Comparison of ENCODE assay signal across 1 cellular context in the genomic region with DNA sequence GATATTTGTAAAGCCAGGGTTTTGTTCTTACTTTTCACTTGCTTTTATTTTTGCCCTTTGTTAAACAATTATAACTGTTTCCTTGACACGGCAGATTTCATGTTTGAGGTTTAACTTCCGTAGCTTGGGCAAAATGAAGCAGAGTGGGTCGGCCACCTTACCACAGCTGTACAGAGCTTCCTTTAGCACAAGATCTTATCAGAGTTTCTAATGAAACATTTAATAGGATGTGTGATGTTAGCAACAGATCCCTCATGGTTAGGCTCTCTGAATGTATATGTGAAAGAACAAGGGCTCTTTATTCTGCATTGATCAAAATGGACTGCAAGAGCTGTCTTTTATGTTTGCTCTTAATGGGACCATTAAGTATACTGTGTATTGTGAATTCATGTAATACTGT.
TF ChIP-seq lines count a peak whose summit lies in the region.

No MANE protein-coding gene starts in this region.

TF ChIP-seq in WTC11, 78 proteins besides CTCF, POLR2A, EP300 and RAD21 (continued from another document):
- TF ChIP-seq, protein P1, sequence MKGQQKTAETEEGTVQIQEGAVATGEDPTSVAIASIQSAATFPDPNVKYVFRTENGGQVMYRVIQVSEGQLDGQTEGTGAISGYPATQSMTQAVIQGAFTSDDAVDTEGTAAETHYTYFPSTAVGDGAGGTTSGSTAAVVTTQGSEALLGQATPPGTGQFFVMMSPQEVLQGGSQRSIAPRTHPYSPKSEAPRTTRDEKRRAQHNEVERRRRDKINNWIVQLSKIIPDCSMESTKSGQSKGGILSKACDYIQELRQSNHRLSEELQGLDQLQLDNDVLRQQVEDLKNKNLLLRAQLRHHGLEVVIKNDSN (CRISPR knock-in tag; IDR thresholded peaks at IDR 0.05): no peak
- no peak for TF ChIP-seq ZNF396 (CRISPR knock-in tag; IDR thresholded peaks at IDR 0.05; ENCODE audit: borderline replicate concordance)
- TF ChIP-seq MYBL2 (CRISPR knock-in tag; IDR thresholded peaks at IDR 0.05): no peak
- TF ChIP-seq, protein P2, sequence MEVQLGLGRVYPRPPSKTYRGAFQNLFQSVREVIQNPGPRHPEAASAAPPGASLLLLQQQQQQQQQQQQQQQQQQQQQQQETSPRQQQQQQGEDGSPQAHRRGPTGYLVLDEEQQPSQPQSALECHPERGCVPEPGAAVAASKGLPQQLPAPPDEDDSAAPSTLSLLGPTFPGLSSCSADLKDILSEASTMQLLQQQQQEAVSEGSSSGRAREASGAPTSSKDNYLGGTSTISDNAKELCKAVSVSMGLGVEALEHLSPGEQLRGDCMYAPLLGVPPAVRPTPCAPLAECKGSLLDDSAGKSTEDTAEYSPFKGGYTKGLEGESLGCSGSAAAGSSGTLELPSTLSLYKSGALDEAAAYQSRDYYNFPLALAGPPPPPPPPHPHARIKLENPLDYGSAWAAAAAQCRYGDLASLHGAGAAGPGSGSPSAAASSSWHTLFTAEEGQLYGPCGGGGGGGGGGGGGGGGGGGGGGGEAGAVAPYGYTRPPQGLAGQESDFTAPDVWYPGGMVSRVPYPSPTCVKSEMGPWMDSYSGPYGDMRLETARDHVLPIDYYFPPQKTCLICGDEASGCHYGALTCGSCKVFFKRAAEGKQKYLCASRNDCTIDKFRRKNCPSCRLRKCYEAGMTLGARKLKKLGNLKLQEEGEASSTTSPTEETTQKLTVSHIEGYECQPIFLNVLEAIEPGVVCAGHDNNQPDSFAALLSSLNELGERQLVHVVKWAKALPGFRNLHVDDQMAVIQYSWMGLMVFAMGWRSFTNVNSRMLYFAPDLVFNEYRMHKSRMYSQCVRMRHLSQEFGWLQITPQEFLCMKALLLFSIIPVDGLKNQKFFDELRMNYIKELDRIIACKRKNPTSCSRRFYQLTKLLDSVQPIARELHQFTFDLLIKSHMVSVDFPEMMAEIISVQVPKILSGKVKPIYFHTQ (CRISPR knock-in tag; IDR thresholded peaks at IDR 0.05): no peak
- TF ChIP-seq ZNF423 (CRISPR knock-in tag; IDR thresholded peaks at IDR 0.05): no peak
- TF ChIP-seq, protein P3, sequence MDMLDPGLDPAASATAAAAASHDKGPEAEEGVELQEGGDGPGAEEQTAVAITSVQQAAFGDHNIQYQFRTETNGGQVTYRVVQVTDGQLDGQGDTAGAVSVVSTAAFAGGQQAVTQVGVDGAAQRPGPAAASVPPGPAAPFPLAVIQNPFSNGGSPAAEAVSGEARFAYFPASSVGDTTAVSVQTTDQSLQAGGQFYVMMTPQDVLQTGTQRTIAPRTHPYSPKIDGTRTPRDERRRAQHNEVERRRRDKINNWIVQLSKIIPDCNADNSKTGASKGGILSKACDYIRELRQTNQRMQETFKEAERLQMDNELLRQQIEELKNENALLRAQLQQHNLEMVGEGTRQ (CRISPR knock-in tag; IDR thresholded peaks at IDR 0.05): no peak
- no peak for TF ChIP-seq ZNF121 (CRISPR knock-in tag; IDR thresholded peaks at IDR 0.05)
- TF ChIP-seq CREB1 (CRISPR knock-in tag; IDR thresholded peaks at IDR 0.05): no peak
- no peak for TF ChIP-seq ZNF416 (CRISPR knock-in tag; IDR thresholded peaks at IDR 0.05)
- TF ChIP-seq, protein P4, sequence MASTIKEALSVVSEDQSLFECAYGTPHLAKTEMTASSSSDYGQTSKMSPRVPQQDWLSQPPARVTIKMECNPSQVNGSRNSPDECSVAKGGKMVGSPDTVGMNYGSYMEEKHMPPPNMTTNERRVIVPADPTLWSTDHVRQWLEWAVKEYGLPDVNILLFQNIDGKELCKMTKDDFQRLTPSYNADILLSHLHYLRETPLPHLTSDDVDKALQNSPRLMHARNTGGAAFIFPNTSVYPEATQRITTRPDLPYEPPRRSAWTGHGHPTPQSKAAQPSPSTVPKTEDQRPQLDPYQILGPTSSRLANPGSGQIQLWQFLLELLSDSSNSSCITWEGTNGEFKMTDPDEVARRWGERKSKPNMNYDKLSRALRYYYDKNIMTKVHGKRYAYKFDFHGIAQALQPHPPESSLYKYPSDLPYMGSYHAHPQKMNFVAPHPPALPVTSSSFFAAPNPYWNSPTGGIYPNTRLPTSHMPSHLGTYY (CRISPR knock-in tag; IDR thresholded peaks at IDR 0.05): no peak
- no peak for TF ChIP-seq GRHL2 (CRISPR knock-in tag; IDR thresholded peaks at IDR 0.05; ENCODE audit: insufficient replicate concordance, severe bottlenecking)
